ENCODE assay signal across 18 cellular contexts in the genomic region with DNA sequence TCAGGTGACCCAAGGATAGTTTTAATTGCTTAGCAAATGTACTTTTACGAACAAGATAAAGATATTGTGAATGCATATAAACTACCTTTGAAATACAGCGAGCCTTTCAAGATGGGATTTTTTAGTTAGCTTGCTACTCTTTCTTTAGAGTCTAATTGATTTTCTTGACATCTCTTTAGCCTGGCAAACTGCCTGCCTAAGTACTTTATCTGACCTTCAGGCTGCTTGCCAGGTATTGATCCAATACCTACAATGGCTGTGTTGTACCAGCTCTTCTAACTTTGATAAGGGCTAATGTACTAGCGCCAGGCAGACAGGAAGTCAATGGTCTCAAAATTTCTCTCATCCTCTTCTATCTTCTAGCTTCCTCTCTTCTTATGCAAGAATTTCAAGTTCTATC.
"Had no signal": no experiment of that assay in that cellular context is flagged by ENCODE, and none has a peak within 500 bp of the region (broad histone marks: within the 10 kb centered on the region; RNA-seq: fewer than 3 reads in every experiment).

No MANE protein-coding gene starts in this region.

- H3K9me3 Mint-ChIP-seq: nephron; T-helper 2 cell treated with Interferon-gamma antibody and Interleukin-4, amounts not matched to agents 5 μg/mL and 100 μg/mL, for 36 hours had no signal

- H3K4me1 ChIP-seq: left ventricle myocardium inferior, suprapubic skin had no signal

- H3K36me3 ChIP-seq: esophagus muscularis mucosa, left ventricle myocardium inferior, suprapubic skin had no signal

- H3K9me3 ChIP-seq: esophagus muscularis mucosa, left ventricle myocardium inferior, suprapubic skin had no signal

- H3K27ac Mint-ChIP-seq: nephron; T-helper 2 cell treated with Interferon-gamma antibody and Interleukin-4, amounts not matched to agents 5 μg/mL and 100 μg/mL, for 36 hours had no signal

- H3K4me3 ChIP-seq: esophagus muscularis mucosa, left ventricle myocardium inferior, suprapubic skin had no signal

- ATAC-seq: stimulated activated naive CD8-positive, alpha-beta T cell treated with anti-CD3 and anti-CD28 coated beads, Interleukin-15, Interleukin-2, amounts not matched to agents 100 U/mL and 50 U/mL, for 24 hours had no signal

- H3K27me3 ChIP-seq: esophagus muscularis mucosa, suprapubic skin had no signal

- H3K4me3 Mint-ChIP-seq: nephron; T-helper 2 cell treated with Interferon-gamma antibody and Interleukin-4, amounts not matched to agents 5 μg/mL and 100 μg/mL, for 36 hours had no signal

- DNase-seq: activated CD4-positive, CD25-positive, alpha-beta regulatory T cell treated with anti-CD3 and anti-CD28 coated beads, Interleukin-2, amount 50 U/mL, for 72 hours; activated naive CD4-positive, alpha-beta T cell; activated T-cell treated with anti-CD3 and anti-CD28 coated beads for 4 hours; anterior cingulate cortex; cortex of kidney; effector CD4-positive, alpha-beta T cell; hippocampal formation; left ventricle myocardium inferior; mesenchymal stem cell; nucleus accumbens; stimulated activated CD4-positive, alpha-beta T cell treated with anti-CD3 and anti-CD28 coated beads, Interleukin-15, amount 100 ng/mL, for 24 hours; stimulated activated CD4-positive, alpha-beta T cell treated with anti-CD3 and anti-CD28 coated beads, Interleukin-4, amount 100 ng/mL, for 24 hours; stimulated activated naive CD8-positive, alpha-beta T cell treated with anti-CD3 and anti-CD28 coated beads, Interleukin-15, Interleukin-2, amounts not matched to agents 100 U/mL and 50 U/mL, for 24 hours; trophoblast cell had no signal

- H3K4me1 Mint-ChIP-seq: nephron had no signal

- H3K27ac ChIP-seq: esophagus muscularis mucosa, left ventricle myocardium inferior, suprapubic skin had no signal
